Comparison of ENCODE assay signal across 1 cellular context in genomic region chr12:32877670-32878459, GRCh38.
TF ChIP-seq lines count a peak whose summit lies in the region.

No MANE protein-coding gene starts in this region.

TF ChIP-seq in HCT116, 20 proteins besides CTCF, POLR2A, EP300 and RAD21 (continued from another document):
- TF ChIP-seq ZBTB33 (IDR thresholded peaks at IDR 0.05; ENCODE audit: extremely low read depth, insufficient replicate concordance, low read length) (no peak), YY1 (IDR thresholded peaks at IDR 0.05; ENCODE audit: extremely low read depth, insufficient replicate concordance, low read depth, low read length) (no peak), POLR2AphosphoS5 (IDR thresholded peaks at IDR 0.05; ENCODE audit: low read depth, low read length) (no peak), TCF7L2 (IDR thresholded peaks at IDR 0.05; ENCODE audit: borderline replicate concordance, extremely low read depth, insufficient read depth, insufficient read length) (no peak)
